ENCODE assay signal across 1 cellular context in the genomic region with DNA sequence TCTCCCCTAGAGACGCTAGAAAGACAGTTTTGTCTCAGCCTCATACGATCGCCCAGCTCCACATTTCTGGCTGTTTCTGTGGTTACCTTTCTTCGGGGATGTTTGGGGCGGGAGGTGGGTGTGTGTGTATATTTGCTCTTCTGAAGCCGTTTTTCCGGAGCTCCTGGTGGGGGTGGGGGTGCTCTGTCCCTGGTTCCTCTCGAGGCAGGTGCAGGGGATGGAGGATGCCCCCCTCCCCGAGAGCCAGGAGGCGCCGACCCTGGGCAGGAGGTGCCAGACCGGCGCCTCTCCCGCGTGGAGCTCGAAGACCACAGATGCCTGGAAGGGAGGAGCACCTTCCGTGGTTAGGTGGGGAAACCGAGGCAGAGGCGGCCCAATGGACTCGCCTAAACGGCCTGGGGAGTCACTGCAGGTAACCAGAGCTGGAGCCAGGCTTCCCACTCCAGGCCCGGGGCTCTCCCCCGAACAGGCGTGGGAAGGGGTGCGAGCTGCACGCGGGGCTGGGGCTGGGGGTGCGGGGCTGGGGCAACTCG.
A peak's percentile ranks its signal among the peaks of the same experiment; 100 is the strongest.
TF ChIP-seq lines count a peak whose summit lies in the region.

No MANE protein-coding gene starts in this region.

TF ChIP-seq in HepG2, 621 proteins besides CTCF, POLR2A, EP300 and RAD21 (continued from another document and continues in another):
- TF ChIP-seq, protein P1, sequence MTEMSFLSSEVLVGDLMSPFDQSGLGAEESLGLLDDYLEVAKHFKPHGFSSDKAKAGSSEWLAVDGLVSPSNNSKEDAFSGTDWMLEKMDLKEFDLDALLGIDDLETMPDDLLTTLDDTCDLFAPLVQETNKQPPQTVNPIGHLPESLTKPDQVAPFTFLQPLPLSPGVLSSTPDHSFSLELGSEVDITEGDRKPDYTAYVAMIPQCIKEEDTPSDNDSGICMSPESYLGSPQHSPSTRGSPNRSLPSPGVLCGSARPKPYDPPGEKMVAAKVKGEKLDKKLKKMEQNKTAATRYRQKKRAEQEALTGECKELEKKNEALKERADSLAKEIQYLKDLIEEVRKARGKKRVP (CRISPR knock-in tag; IDR thresholded peaks at IDR 0.05): no peak
- TF ChIP-seq LCORL (IDR thresholded peaks at IDR 0.05) (no peak), LCORL (CRISPR knock-in tag; IDR thresholded peaks at IDR 0.05) (no peak), PCBP2 (optimal IDR thresholded peaks at IDR 0.05; ENCODE audit: low read depth, low read length, poor library complexity, severe bottlenecking) (no peak), GATAD2A (CRISPR knock-in tag; IDR thresholded peaks at IDR 0.05) (0 out of 2 replicates have a peak, but pooled peaks have one; percentile 12), BHLHE40 (IDR thresholded peaks at IDR 0.05; ENCODE audit: low read length) (no peak), NONO (IDR thresholded peaks at IDR 0.05) (no peak), NONO (CRISPR knock-in tag; conservative IDR thresholded peaks at IDR 0.05) (no peak), HDAC6 (IDR thresholded peaks at IDR 0.05; ENCODE audit: low read depth, low read length) (no peak), MXI1 (IDR thresholded peaks at IDR 0.05; ENCODE audit: borderline replicate concordance, low read depth, low read length) (no peak), HMG20B (CRISPR knock-in tag; conservative IDR thresholded peaks at IDR 0.05) (no peak), KAT7 (CRISPR knock-in tag; IDR thresholded peaks at IDR 0.05; ENCODE audit: borderline replicate concordance) (no peak), ZBTB7B (CRISPR knock-in tag; IDR thresholded peaks at IDR 0.05) (no peak), POLR2G (IDR thresholded peaks at IDR 0.05; ENCODE audit: low read depth, low read length) (no peak; the same call in 1 of the 2 replicates), PHF20 (CRISPR knock-in tag; IDR thresholded peaks at IDR 0.05) (no peak), PHF5A (CRISPR knock-in tag; IDR thresholded peaks at IDR 0.05; ENCODE audit: low read depth, unreplicated experiment) (peak; percentile 9), ZBTB20 (CRISPR knock-in tag; IDR thresholded peaks at IDR 0.05; ENCODE audit: borderline replicate concordance, low read depth) (peak; percentile 31; the same call in 1 of the 2 replicates), GTF2F1 (IDR thresholded peaks at IDR 0.05; ENCODE audit: low read length) (no peak), JARID2 (CRISPR knock-in tag; IDR thresholded peaks at IDR 0.05; ENCODE audit: insufficient replicate concordance) (no peak), ZNF777 (CRISPR knock-in tag; IDR thresholded peaks at IDR 0.05) (no peak), ZFP41 (CRISPR knock-in tag; IDR thresholded peaks at IDR 0.05; ENCODE audit: borderline replicate concordance) (no peak), NFIC (IDR thresholded peaks at IDR 0.05; ENCODE audit: low read length) (no peak), TP53 (CRISPR knock-in tag; conservative IDR thresholded peaks at IDR 0.05) (no peak), HMG20A (CRISPR knock-in tag; IDR thresholded peaks at IDR 0.05; ENCODE audit: borderline replicate concordance) (no peak), DPF2 (CRISPR knock-in tag; IDR thresholded peaks at IDR 0.05; ENCODE audit: borderline replicate concordance, low read depth) (no peak; the same call in 1 of the 2 replicates), ZNF550 (CRISPR knock-in tag; IDR thresholded peaks at IDR 0.05; ENCODE audit: borderline replicate concordance) (no peak), ZFX (CRISPR knock-in tag; IDR thresholded peaks at IDR 0.05; ENCODE audit: low read depth) (no peak; the same call in 1 of the 2 replicates), ZNF350 (CRISPR knock-in tag; IDR thresholded peaks at IDR 0.05; ENCODE audit: borderline replicate concordance, low read depth) (no peak; the same call in none of the 2 replicates)
- TF ChIP-seq, protein P2, sequence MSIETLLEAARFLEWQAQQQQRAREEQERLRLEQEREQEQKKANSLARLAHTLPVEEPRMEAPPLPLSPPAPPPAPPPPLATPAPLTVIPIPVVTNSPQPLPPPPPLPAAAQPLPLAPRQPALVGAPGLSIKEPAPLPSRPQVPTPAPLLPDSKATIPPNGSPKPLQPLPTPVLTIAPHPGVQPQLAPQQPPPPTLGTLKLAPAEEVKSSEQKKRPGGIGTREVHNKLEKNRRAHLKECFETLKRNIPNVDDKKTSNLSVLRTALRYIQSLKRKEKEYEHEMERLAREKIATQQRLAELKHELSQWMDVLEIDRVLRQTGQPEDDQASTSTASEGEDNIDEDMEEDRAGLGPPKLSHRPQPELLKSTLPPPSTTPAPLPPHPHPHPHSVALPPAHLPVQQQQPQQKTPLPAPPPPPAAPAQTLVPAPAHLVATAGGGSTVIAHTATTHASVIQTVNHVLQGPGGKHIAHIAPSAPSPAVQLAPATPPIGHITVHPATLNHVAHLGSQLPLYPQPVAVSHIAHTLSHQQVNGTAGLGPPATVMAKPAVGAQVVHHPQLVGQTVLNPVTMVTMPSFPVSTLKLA (IDR thresholded peaks at IDR 0.05): no peak
- TF ChIP-seq, protein P3, sequence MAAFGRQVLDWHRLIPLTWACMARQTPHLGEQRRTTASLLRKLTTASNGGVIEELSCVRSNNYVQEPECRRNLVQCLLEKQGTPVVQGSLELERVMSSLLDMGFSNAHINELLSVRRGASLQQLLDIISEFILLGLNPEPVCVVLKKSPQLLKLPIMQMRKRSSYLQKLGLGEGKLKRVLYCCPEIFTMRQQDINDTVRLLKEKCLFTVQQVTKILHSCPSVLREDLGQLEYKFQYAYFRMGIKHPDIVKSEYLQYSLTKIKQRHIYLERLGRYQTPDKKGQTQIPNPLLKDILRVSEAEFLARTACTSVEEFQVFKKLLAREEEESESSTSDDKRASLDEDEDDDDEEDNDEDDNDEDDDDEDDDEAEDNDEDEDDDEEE (CRISPR knock-in tag; IDR thresholded peaks at IDR 0.05): 0 out of 2 replicates have a peak, but pooled peaks have one; percentile 41
- TF ChIP-seq, protein P4, sequence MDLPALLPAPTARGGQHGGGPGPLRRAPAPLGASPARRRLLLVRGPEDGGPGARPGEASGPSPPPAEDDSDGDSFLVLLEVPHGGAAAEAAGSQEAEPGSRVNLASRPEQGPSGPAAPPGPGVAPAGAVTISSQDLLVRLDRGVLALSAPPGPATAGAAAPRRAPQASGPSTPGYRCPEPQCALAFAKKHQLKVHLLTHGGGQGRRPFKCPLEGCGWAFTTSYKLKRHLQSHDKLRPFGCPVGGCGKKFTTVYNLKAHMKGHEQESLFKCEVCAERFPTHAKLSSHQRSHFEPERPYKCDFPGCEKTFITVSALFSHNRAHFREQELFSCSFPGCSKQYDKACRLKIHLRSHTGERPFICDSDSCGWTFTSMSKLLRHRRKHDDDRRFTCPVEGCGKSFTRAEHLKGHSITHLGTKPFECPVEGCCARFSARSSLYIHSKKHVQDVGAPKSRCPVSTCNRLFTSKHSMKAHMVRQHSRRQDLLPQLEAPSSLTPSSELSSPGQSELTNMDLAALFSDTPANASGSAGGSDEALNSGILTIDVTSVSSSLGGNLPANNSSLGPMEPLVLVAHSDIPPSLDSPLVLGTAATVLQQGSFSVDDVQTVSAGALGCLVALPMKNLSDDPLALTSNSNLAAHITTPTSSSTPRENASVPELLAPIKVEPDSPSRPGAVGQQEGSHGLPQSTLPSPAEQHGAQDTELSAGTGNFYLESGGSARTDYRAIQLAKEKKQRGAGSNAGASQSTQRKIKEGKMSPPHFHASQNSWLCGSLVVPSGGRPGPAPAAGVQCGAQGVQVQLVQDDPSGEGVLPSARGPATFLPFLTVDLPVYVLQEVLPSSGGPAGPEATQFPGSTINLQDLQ (CRISPR knock-in tag; IDR thresholded peaks at IDR 0.05): no peak
- TF ChIP-seq, protein P5, sequence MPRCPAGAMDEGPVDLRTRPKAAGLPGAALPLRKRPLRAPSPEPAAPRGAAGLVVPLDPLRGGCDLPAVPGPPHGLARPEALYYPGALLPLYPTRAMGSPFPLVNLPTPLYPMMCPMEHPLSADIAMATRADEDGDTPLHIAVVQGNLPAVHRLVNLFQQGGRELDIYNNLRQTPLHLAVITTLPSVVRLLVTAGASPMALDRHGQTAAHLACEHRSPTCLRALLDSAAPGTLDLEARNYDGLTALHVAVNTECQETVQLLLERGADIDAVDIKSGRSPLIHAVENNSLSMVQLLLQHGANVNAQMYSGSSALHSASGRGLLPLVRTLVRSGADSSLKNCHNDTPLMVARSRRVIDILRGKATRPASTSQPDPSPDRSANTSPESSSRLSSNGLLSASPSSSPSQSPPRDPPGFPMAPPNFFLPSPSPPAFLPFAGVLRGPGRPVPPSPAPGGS (CRISPR knock-in tag; IDR thresholded peaks at IDR 0.05): peak; percentile 76; the same call in 1 of the 2 replicates
- TF ChIP-seq, protein P6, sequence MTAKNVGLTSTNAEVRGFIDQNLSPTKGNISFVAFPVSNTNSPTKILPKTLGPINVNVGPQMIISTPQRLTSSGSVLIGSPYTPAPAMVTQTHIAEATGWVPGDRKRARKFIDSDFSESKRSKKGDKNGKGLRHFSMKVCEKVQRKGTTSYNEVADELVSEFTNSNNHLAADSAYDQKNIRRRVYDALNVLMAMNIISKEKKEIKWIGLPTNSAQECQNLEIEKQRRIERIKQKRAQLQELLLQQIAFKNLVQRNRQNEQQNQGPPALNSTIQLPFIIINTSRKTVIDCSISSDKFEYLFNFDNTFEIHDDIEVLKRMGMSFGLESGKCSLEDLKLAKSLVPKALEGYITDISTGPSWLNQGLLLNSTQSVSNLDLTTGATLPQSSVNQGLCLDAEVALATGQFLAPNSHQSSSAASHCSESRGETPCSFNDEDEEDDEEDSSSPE (CRISPR knock-in tag; IDR thresholded peaks at IDR 0.05): no peak
- TF ChIP-seq, protein P7, sequence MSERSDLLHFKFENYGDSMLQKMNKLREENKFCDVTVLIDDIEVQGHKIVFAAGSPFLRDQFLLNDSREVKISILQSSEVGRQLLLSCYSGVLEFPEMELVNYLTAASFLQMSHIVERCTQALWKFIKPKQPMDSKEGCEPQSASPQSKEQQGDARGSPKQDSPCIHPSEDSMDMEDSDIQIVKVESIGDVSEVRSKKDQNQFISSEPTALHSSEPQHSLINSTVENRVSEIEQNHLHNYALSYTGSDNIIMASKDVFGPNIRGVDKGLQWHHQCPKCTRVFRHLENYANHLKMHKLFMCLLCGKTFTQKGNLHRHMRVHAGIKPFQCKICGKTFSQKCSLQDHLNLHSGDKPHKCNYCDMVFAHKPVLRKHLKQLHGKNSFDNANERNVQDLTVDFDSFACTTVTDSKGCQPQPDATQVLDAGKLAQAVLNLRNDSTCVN (CRISPR knock-in tag; IDR thresholded peaks at IDR 0.05; ENCODE audit: borderline replicate concordance): no peak
- TF ChIP-seq, protein P8, sequence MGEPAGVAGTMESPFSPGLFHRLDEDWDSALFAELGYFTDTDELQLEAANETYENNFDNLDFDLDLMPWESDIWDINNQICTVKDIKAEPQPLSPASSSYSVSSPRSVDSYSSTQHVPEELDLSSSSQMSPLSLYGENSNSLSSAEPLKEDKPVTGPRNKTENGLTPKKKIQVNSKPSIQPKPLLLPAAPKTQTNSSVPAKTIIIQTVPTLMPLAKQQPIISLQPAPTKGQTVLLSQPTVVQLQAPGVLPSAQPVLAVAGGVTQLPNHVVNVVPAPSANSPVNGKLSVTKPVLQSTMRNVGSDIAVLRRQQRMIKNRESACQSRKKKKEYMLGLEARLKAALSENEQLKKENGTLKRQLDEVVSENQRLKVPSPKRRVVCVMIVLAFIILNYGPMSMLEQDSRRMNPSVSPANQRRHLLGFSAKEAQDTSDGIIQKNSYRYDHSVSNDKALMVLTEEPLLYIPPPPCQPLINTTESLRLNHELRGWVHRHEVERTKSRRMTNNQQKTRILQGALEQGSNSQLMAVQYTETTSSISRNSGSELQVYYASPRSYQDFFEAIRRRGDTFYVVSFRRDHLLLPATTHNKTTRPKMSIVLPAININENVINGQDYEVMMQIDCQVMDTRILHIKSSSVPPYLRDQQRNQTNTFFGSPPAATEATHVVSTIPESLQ (CRISPR knock-in tag; conservative IDR thresholded peaks at IDR 0.05): no peak
- TF ChIP-seq, protein P9, sequence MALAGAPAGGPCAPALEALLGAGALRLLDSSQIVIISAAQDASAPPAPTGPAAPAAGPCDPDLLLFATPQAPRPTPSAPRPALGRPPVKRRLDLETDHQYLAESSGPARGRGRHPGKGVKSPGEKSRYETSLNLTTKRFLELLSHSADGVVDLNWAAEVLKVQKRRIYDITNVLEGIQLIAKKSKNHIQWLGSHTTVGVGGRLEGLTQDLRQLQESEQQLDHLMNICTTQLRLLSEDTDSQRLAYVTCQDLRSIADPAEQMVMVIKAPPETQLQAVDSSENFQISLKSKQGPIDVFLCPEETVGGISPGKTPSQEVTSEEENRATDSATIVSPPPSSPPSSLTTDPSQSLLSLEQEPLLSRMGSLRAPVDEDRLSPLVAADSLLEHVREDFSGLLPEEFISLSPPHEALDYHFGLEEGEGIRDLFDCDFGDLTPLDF (CRISPR knock-in tag; IDR thresholded peaks at IDR 0.05): no peak
- TF ChIP-seq, protein P10, sequence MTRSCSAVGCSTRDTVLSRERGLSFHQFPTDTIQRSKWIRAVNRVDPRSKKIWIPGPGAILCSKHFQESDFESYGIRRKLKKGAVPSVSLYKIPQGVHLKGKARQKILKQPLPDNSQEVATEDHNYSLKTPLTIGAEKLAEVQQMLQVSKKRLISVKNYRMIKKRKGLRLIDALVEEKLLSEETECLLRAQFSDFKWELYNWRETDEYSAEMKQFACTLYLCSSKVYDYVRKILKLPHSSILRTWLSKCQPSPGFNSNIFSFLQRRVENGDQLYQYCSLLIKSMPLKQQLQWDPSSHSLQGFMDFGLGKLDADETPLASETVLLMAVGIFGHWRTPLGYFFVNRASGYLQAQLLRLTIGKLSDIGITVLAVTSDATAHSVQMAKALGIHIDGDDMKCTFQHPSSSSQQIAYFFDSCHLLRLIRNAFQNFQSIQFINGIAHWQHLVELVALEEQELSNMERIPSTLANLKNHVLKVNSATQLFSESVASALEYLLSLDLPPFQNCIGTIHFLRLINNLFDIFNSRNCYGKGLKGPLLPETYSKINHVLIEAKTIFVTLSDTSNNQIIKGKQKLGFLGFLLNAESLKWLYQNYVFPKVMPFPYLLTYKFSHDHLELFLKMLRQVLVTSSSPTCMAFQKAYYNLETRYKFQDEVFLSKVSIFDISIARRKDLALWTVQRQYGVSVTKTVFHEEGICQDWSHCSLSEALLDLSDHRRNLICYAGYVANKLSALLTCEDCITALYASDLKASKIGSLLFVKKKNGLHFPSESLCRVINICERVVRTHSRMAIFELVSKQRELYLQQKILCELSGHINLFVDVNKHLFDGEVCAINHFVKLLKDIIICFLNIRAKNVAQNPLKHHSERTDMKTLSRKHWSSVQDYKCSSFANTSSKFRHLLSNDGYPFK (CRISPR knock-in tag; IDR thresholded peaks at IDR 0.05; ENCODE audit: borderline replicate concordance): peak; percentile 32
- TF ChIP-seq, protein P11, sequence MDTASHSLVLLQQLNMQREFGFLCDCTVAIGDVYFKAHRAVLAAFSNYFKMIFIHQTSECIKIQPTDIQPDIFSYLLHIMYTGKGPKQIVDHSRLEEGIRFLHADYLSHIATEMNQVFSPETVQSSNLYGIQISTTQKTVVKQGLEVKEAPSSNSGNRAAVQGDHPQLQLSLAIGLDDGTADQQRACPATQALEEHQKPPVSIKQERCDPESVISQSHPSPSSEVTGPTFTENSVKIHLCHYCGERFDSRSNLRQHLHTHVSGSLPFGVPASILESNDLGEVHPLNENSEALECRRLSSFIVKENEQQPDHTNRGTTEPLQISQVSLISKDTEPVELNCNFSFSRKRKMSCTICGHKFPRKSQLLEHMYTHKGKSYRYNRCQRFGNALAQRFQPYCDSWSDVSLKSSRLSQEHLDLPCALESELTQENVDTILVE (CRISPR knock-in tag; IDR thresholded peaks at IDR 0.05): no peak; the same call in 1 of the 2 replicates
